Comparison of ENCODE assay signal across 15 cellular contexts in genomic region chr6:157647261-157647915, GRCh38.
A peak's percentile ranks its signal among the peaks of the same experiment; 100 is the strongest.
DNase-seq lines count a peak whose midpoint lies in the region; ATAC-seq lines count a peak whose summit lies in the region.
"Had no signal": no experiment of that assay in that cellular context is flagged by ENCODE, and none has a peak within 500 bp of the region (broad histone marks: within the 10 kb centered on the region; RNA-seq: fewer than 3 reads in every experiment).

No MANE protein-coding gene starts in this region.

- H3K9me3 Mint-ChIP-seq in activated CD4-positive, alpha-beta memory T cell treated with anti-CD3 and anti-CD28 coated beads, Interleukin-2, amount 10 ng/mL, durations not matched to agents 7 days and 5 days, result no peaks in the 10 kb centered on the region
- no peaks in the 10 kb centered on the region for H3K9me3 Mint-ChIP-seq in natural killer cell treated with Interleukin-12 subunit alpha and Interleukin-12 subunit beta and Interleukin-15 and Interleukin-18, amount 100 ng/mL, for 72 hours
- H3K9me3 Mint-ChIP-seq: CD4-positive, alpha-beta T cell; dendritic cell treated with granulocyte-macrophage colony-stimulating factor and Interleukin-4, amounts not matched to agents 40 ng/mL and 50 ng/mL, for 4 days; mesothelial cell of epicardium had no signal

- peaks cover 6% of the 10 kb centered on the region for H3K36me3 Mint-ChIP-seq in activated CD4-positive, alpha-beta memory T cell treated with anti-CD3 and anti-CD28 coated beads, Interleukin-2, amount 10 ng/mL, durations not matched to agents 7 days and 5 days (ENCODE audit: low read depth)
- peaks cover 15% of the 10 kb centered on the region for H3K36me3 Mint-ChIP-seq in natural killer cell treated with Interleukin-12 subunit alpha and Interleukin-12 subunit beta and Interleukin-15 and Interleukin-18, amount 100 ng/mL, for 72 hours

- POLR2A ChIA-PET in activated CD4-positive, alpha-beta memory T cell treated with anti-CD3 and anti-CD28 coated beads, Interleukin-2, amount 10 ng/mL, durations not matched to agents 7 days and 5 days (lab: Charles Lee), result interaction anchor here (0.5 kb wide), 1 partner anchor 579 kb away, joined by 3 read pairs; no protein-coding TSS in a partner anchor

- H3K27ac Mint-ChIP-seq in activated CD4-positive, alpha-beta memory T cell treated with anti-CD3 and anti-CD28 coated beads, Interleukin-2, amount 10 ng/mL, durations not matched to agents 7 days and 5 days, result no peak overlapping the region
- peak overlapping the region in 1 of 2 donors; percentile 67 for H3K27ac Mint-ChIP-seq in natural killer cell treated with Interleukin-12 subunit alpha and Interleukin-12 subunit beta and Interleukin-15 and Interleukin-18, amount 100 ng/mL, for 72 hours
- H3K27ac Mint-ChIP-seq: CD4-positive, alpha-beta T cell; dendritic cell treated with granulocyte-macrophage colony-stimulating factor and Interleukin-4, amounts not matched to agents 40 ng/mL and 50 ng/mL, for 4 days; mesothelial cell of epicardium had no signal

- ATAC-seq in GM19043 (IDR thresholded peaks at IDR 0.05; ENCODE audit: low read depth, unreplicated experiment) (peak; percentile 65), HG03520 (IDR thresholded peaks at IDR 0.05; ENCODE audit: unreplicated experiment) (no peak)
- peak; percentile 75 to 83 for ATAC-seq in natural killer cell treated with Interleukin-12 subunit alpha and Interleukin-12 subunit beta and Interleukin-15 and Interleukin-18, amount 100 ng/mL, for 72 hours

- H3K4me3 Mint-ChIP-seq in activated CD4-positive, alpha-beta memory T cell treated with anti-CD3 and anti-CD28 coated beads, Interleukin-2, amount 10 ng/mL, durations not matched to agents 7 days and 5 days, result no peak overlapping the region
- peak overlapping the region; percentile 17 for H3K4me3 Mint-ChIP-seq in natural killer cell treated with Interleukin-12 subunit alpha and Interleukin-12 subunit beta and Interleukin-15 and Interleukin-18, amount 100 ng/mL, for 72 hours
- H3K4me3 Mint-ChIP-seq: CD4-positive, alpha-beta T cell; dendritic cell treated with granulocyte-macrophage colony-stimulating factor and Interleukin-4, amounts not matched to agents 40 ng/mL and 50 ng/mL, for 4 days; mesothelial cell of epicardium had no signal

- no peaks in the 10 kb centered on the region for H3K27me3 Mint-ChIP-seq in activated CD4-positive, alpha-beta memory T cell treated with anti-CD3 and anti-CD28 coated beads, Interleukin-2, amount 10 ng/mL, durations not matched to agents 7 days and 5 days
- peaks cover 0 to 2% of the 10 kb centered on the region in 2 donors for H3K27me3 Mint-ChIP-seq in natural killer cell treated with Interleukin-12 subunit alpha and Interleukin-12 subunit beta and Interleukin-15 and Interleukin-18, amount 100 ng/mL, for 72 hours
- H3K27me3 Mint-ChIP-seq: CD4-positive, alpha-beta T cell had no signal

- CTCF ChIA-PET in activated CD4-positive, alpha-beta memory T cell treated with anti-CD3 and anti-CD28 coated beads, Interleukin-2, amount 10 ng/mL, durations not matched to agents 7 days and 5 days (lab: Charles Lee), result interaction anchor here (0.6 to 1.0 kb wide), 2 partner anchors 17 to 298 kb away, joined by 3 read pairs; no protein-coding TSS in a partner anchor

- peak; percentile 96 to 97 for DNase-seq in Kasumi-1 (lab: John Stamatoyannopoulos, UW)
- peak; percentile 52 for DNase-seq in activated CD4-positive, alpha-beta memory T cell treated with anti-CD3 and anti-CD28 coated beads, Interleukin-2, amount 10 ng/mL, durations not matched to agents 7 days and 5 days
- DNase-seq in natural killer cell treated with Interleukin-12 subunit alpha and Interleukin-12 subunit beta and Interleukin-15 and Interleukin-18, amount 100 ng/mL, for 72 hours (ENCODE audit: low spot score), result no peak
- no peak for DNase-seq in NCI-H1092 (lab: John Stamatoyannopoulos, UW)
- no peak for DNase-seq in NCI-H446 treated with DMSO at 0.1 percent for 48 hours (lab: John Stamatoyannopoulos, UW)
- DNase-seq: CD4-positive, alpha-beta T cell; NCI-H1436 treated with DMSO at 0.1 percent for 48 hours; NCI-H774; SHP77 treated with DMSO at 0.1 percent for 48 hours; small intestine; substantia nigra had no signal

- H3K4me1 Mint-ChIP-seq in activated CD4-positive, alpha-beta memory T cell treated with anti-CD3 and anti-CD28 coated beads, Interleukin-2, amount 10 ng/mL, durations not matched to agents 7 days and 5 days, result peaks cover 23% of the 10 kb centered on the region
- H3K4me1 Mint-ChIP-seq in natural killer cell treated with Interleukin-12 subunit alpha and Interleukin-12 subunit beta and Interleukin-15 and Interleukin-18, amount 100 ng/mL, for 72 hours (ENCODE audit: low read depth in 2 of 2), result peaks cover 20% of the 10 kb centered on the region in 2 donors

Comparison
In these comparisons a context has a peak if more than half of its experiments do, and no peak if none do; other contexts are left out.
1. DNase-seq: peak in Kasumi-1 (2 of 2) and activated CD4-positive, alpha-beta memory T cell treated with anti-CD3 and anti-CD28 coated beads, Interleukin-2, amount 10 ng/mL, durations not matched to agents 7 days and 5 days (single experiment); none in natural killer cell treated with Interleukin-12 subunit alpha and Interleukin-12 subunit beta and Interleukin-15 and Interleukin-18, amount 100 ng/mL, for 72 hours (single experiment), NCI-H1092 (single experiment) and NCI-H446 treated with DMSO at 0.1 percent for 48 hours (single experiment).